ENCODE assay signal across 29 cellular contexts in the genomic region with DNA sequence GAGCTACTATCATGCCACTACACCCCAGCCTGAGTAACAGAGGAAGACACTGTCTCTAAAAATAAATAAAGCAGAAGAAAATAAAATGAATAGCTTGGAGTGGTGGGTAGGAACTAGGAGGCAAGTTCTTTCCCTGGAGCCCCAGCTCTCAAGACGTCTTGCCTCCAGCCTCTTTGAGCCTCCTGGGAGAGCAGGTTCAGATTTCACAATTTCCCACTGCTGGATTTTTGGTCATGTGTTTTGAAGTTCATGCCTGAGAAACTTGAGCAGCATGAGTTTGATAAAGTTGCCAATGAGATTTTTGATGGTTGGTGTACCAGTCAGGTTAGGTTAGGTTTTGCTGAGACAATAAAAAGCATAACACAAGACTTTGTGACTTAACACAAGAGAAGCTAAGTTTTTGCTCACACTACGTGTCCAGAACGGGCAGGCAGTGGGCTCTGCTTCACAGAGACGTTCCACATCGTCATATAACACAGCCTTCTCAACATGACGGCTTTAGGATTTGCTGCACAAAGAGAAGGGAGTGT.
"Had no signal": no experiment of that assay in that cellular context is flagged by ENCODE, and none has a peak within 500 bp of the region (broad histone marks: within the 10 kb centered on the region; RNA-seq: fewer than 3 reads in every experiment).

No MANE protein-coding gene starts in this region.

- ATAC-seq: activated naive CD4-positive, alpha-beta T cell treated with anti-CD3 and anti-CD28 coated beads, Interleukin-2, amount 50 U/mL, for 72 hours; activated T-cell treated with anti-CD3 and anti-CD28 coated beads, Interleukin-2, amount 50 U/mL, for 72 hours; body of pancreas; gastroesophageal sphincter; naive thymus-derived CD4-positive, alpha-beta T cell; pancreas; stimulated activated naive B cell treated with anti-CD40 and anti-IgM and Interleukin-4, amounts not matched to agents 10 μg/mL and 1 μg/mL and 100 μg/mL, for 72 hours; upper lobe of right lung had no signal

- H3K36me3 ChIP-seq: colonic mucosa, gastroesophageal sphincter, pancreas, prostate gland, sigmoid colon, stomach, suprapubic skin, tibial artery, upper lobe of right lung had no signal

- H3K4me3 ChIP-seq: body of pancreas, colonic mucosa, gastroesophageal sphincter, pancreas, prostate gland, sigmoid colon, stomach, suprapubic skin, tibial artery, upper lobe of right lung had no signal

- DNase-seq: activated CD4-positive, alpha-beta T cell treated with anti-CD3 and anti-CD28 coated beads for 4 hours; activated CD4-positive, alpha-beta T cell treated with anti-CD3 and anti-CD28 coated beads, Interleukin-2, amount 50 U/mL, for 4 hours; activated naive CD4-positive, alpha-beta T cell; activated T-cell treated with anti-CD3 and anti-CD28 coated beads for 4 hours; activated T-cell treated with anti-CD3 and anti-CD28 coated beads, Interleukin-2, amount 50 U/mL, for 72 hours; aorta; body of pancreas; colonic mucosa; effector memory CD4-positive, alpha-beta T cell; erythroblast; hypothalamus; immature natural killer cell; midbrain; naive thymus-derived CD4-positive, alpha-beta T cell; pancreas; retina; small intestine; stimulated activated CD4-positive, alpha-beta T cell treated with anti-CD3 and anti-CD28 coated beads, Interleukin-1b, Interleukin-23, amount 100 ng/mL, for 48 hours; stimulated activated CD4-positive, alpha-beta T cell treated with anti-CD3 and anti-CD28 coated beads, Interleukin-4, amount 100 ng/mL, for 4 hours; stimulated activated CD8-positive, alpha-beta memory T cell treated with anti-CD3 and anti-CD28 coated beads, Interleukin-4, amount 100 ng/mL, for 48 hours; stimulated activated naive B cell treated with anti-CD40 and anti-IgM and Interleukin-4, amounts not matched to agents 10 μg/mL and 1 μg/mL and 100 μg/mL, for 72 hours; stomach; tibial artery; upper lobe of right lung had no signal

- H3K27ac ChIP-seq: body of pancreas, colonic mucosa, gastroesophageal sphincter, pancreas, prostate gland, sigmoid colon, stomach, suprapubic skin, tibial artery, upper lobe of right lung had no signal

- H3K9me3 ChIP-seq: body of pancreas, colonic mucosa, gastroesophageal sphincter, pancreas, prostate gland, sigmoid colon, stomach, suprapubic skin, tibial artery, upper lobe of right lung had no signal

- H3K27me3 ChIP-seq: body of pancreas, colonic mucosa, gastroesophageal sphincter, pancreas, sigmoid colon, stomach, suprapubic skin, tibial artery, upper lobe of right lung had no signal

- H3K4me1 ChIP-seq: colonic mucosa, prostate gland had no signal
